Comparison of ENCODE assay signal across 1 cellular context in genomic region chr22:44546686-44547310, GRCh38.
TF ChIP-seq lines count a peak whose summit lies in the region.

No MANE protein-coding gene starts in this region.

TF ChIP-seq in IMR-90, 13 proteins besides CTCF, POLR2A, EP300 and RAD21:
- no peak for TF ChIP-seq FOS (IDR thresholded peaks at IDR 0.05; ENCODE audit: low read depth, low read length)
